Comparison of ENCODE assay signal across 13 cellular contexts in genomic region chr20:38108438-38109024, GRCh38. TPM values are rescaled to one million over a fixed set of nuclear protein-coding genes. Genes with fewer than 3 reads are reported as not detected.
DNase-seq lines count a peak whose midpoint lies in the region; ATAC-seq and TF ChIP-seq lines count a peak whose summit lies in the region.
"Had no signal": no experiment of that assay in that cellular context is flagged by ENCODE, and none has a peak within 500 bp of the region (broad histone marks: within the 10 kb centered on the region; RNA-seq: fewer than 3 reads in every experiment).

No MANE protein-coding gene starts in this region.

- peak; percentile 62 for ATAC-seq in Right ventricle myocardium inferior
- no peak for ATAC-seq in HG02840 (IDR thresholded peaks at IDR 0.05; ENCODE audit: low FRiP score, unreplicated experiment)

- H4K20me1 ChIP-seq in osteoblast (ENCODE audit: insufficient read depth, low read length), result no peaks in the 10 kb centered on the region

- no peak for TF ChIP-seq CTCF in fibroblast of mammary gland (conservative IDR thresholded peaks at IDR 0.05; ENCODE audit: control insufficient read depth, insufficient read depth, low read depth, low read length)
- no peak for TF ChIP-seq CTCF in osteoblast (IDR thresholded peaks at IDR 0.05; ENCODE audit: extremely low read depth, low read depth, low read length)

- H3K27ac Mint-ChIP-seq in activated naive CD8-positive, alpha-beta T cell treated with anti-CD3 and anti-CD28 coated beads for 36 hours, result no peak overlapping the region
- H3K27ac Mint-ChIP-seq: memory B cell had no signal

- H3K9me3 ChIP-seq in osteoblast (ENCODE audit: low read depth, low read length), result no peaks in the 10 kb centered on the region

- no peaks in the 10 kb centered on the region for H3K36me3 ChIP-seq in osteoblast (ENCODE audit: insufficient read depth, low read length)

- no peaks in the 10 kb centered on the region for H3K4me1 Mint-ChIP-seq in activated naive CD8-positive, alpha-beta T cell treated with anti-CD3 and anti-CD28 coated beads for 36 hours

- DNase-seq in Right ventricle myocardium inferior (ENCODE audit: missing footprints), result peak; percentile 83
- no peak for DNase-seq in cardiac septum (ENCODE audit: low spot score)
- DNase-seq in fibroblast of mammary gland (ENCODE audit: low read depth), result peak; percentile 84
- DNase-seq in osteoblast (ENCODE audit: insufficient read length, low spot score, missing footprints), result no peak
- no peak for DNase-seq in NCI-H1436 (lab: John Stamatoyannopoulos, UW)
- no peak for DNase-seq in activated naive CD8-positive, alpha-beta T cell treated with anti-CD3 and anti-CD28 coated beads for 36 hours
- no peak for DNase-seq in 8988T
- DNase-seq: activated CD4-positive, alpha-beta T cell treated with anti-CD3 and anti-CD28 coated beads for 1 hour; activated naive CD4-positive, alpha-beta T cell treated with anti-CD3 and anti-CD28 coated beads, Interleukin-2, amount 50 U/mL, for 16 hours; erythroblast; NCI-H1694 had no signal

- H3K4me3 ChIP-seq in fibroblast of mammary gland (ENCODE audit: control insufficient read depth, low read depth, low read length), result no peak overlapping the region
- no peak overlapping the region for H3K4me3 ChIP-seq in osteoblast (ENCODE audit: insufficient read depth, low read length)

- H2AFZ ChIP-seq in osteoblast (ENCODE audit: low read length), result no peak overlapping the region

- H3K4me2 ChIP-seq in osteoblast (ENCODE audit: insufficient read depth, low read length), result no peak overlapping the region

- no peaks in the 10 kb centered on the region for H3K9me3 Mint-ChIP-seq in activated naive CD8-positive, alpha-beta T cell treated with anti-CD3 and anti-CD28 coated beads for 36 hours

- no peaks in the 10 kb centered on the region for H3K36me3 Mint-ChIP-seq in activated naive CD8-positive, alpha-beta T cell treated with anti-CD3 and anti-CD28 coated beads for 36 hours

- H3K79me2 ChIP-seq in osteoblast (ENCODE audit: insufficient read depth, low read length), result no peaks in the 10 kb centered on the region

- intact Hi-C loops in Right ventricle myocardium inferior (cut with DNase I), result loop anchor here (2.0 kb wide), 2 partner anchors 14 to 34 kb away; no protein-coding TSS in a partner anchor
- intact Hi-C loops in cardiac septum (cut with DNase I), result loop anchor here (5.0 kb wide), 1 partner anchor 36 kb away; no protein-coding TSS in a partner anchor

- no peak overlapping the region for H3K4me3 Mint-ChIP-seq in activated naive CD8-positive, alpha-beta T cell treated with anti-CD3 and anti-CD28 coated beads for 36 hours
- H3K4me3 Mint-ChIP-seq: memory B cell had no signal

- peak overlapping the region; percentile 89 for H3K27ac ChIP-seq in osteoblast (ENCODE audit: low read depth, low read length)

- no peaks in the 10 kb centered on the region for H3K27me3 Mint-ChIP-seq in activated naive CD8-positive, alpha-beta T cell treated with anti-CD3 and anti-CD28 coated beads for 36 hours
- H3K27me3 Mint-ChIP-seq: memory B cell had no signal

- H3K27me3 ChIP-seq in osteoblast (ENCODE audit: insufficient read depth, low read length), result no peaks in the 10 kb centered on the region

- H3K4me1 ChIP-seq in osteoblast (ENCODE audit: insufficient read depth, low read length), result peaks cover 27% of the 10 kb centered on the region

RNA-seq across cellular contexts. Expression of gene TGM2, which starts 56.5 kb away (rescaled TPM):
- total RNA-seq in Right ventricle myocardium inferior (581 TPM), cardiac septum (792 TPM), osteoblast (78.2 and 137 TPM in 2 replicates)
- not detected for total RNA-seq in activated naive CD8-positive, alpha-beta T cell treated with anti-CD3 and anti-CD28 coated beads for 36 hours

Comparison
In these comparisons a context has a peak if more than half of its experiments do, and no peak if none do; other contexts are left out.
1. DNase-seq: peak in Right ventricle myocardium inferior (single experiment) and fibroblast of mammary gland (single experiment); none in cardiac septum (single experiment), osteoblast (single experiment), NCI-H1436 (single experiment), activated naive CD8-positive, alpha-beta T cell treated with anti-CD3 and anti-CD28 coated beads for 36 hours (single experiment) and 8988T (single experiment).
2. RNA of gene TGM2, which starts 56.5 kb away (total RNA-seq): 792 TPM in cardiac septum (single experiment), 581 TPM in Right ventricle myocardium inferior (single experiment) and 78.2 to 137 TPM in osteoblast; not detected in activated naive CD8-positive, alpha-beta T cell treated with anti-CD3 and anti-CD28 coated beads for 36 hours; every median in the first group is over 10 times any median in the second.